ENCODE assay signal across 16 cellular contexts in genomic region chr1:197807216-197807615, GRCh38. TPM values are rescaled to one million over a fixed set of nuclear protein-coding genes. Genes with fewer than 3 reads are reported as not detected.
DNase-seq lines count a peak whose midpoint lies in the region; ATAC-seq and TF ChIP-seq lines count a peak whose summit lies in the region.
"Had no signal": no experiment of that assay in that cellular context is flagged by ENCODE, and none has a peak within 500 bp of the region (broad histone marks: within the 10 kb centered on the region; RNA-seq: fewer than 3 reads in every experiment).

No MANE protein-coding gene starts in this region.

- TF ChIP-seq POLR2A in thyroid gland (IDR thresholded peaks at IDR 0.05) = no peak

- no peaks in the 10 kb centered on the region for H3K27me3 ChIP-seq in thyroid gland

- no peaks in the 10 kb centered on the region for H3K36me3 ChIP-seq in thyroid gland
- H3K36me3 ChIP-seq: left ventricle myocardium inferior had no signal

- peak; percentile 87 for ATAC-seq in GM18517 (IDR thresholded peaks at IDR 0.05; ENCODE audit: unreplicated experiment)
- peak; percentile 84 for ATAC-seq in GM21515 (IDR thresholded peaks at IDR 0.05; ENCODE audit: unreplicated experiment)
- ATAC-seq in HG03175 (IDR thresholded peaks at IDR 0.05; ENCODE audit: unreplicated experiment) = peak; percentile 69
- ATAC-seq in left colon = peak; percentile 87

- H3K9me3 ChIP-seq in thyroid gland = no peaks in the 10 kb centered on the region

- intact Hi-C loops in left colon (cut with DNase I, micrococcal nuclease) = no loop called here
- intact Hi-C loops in thyroid gland (cut with DNase I) = no loop called here

- no peak for TF ChIP-seq CTCF in thyroid gland (IDR thresholded peaks at IDR 0.05)

- DNase-seq in left colon (no peak), NCI-H2196 treated with DMSO at 0.1 percent for 48 hours (lab: John Stamatoyannopoulos, UW; ENCODE audit: unreplicated experiment) (no peak), GM19238 (ENCODE audit: insufficient read length, low spot score) (no peak), HuH-7 (ENCODE audit: low spot score) (no peak), thyroid gland (no peak)
- DNase-seq: activated CD4-positive, CD25-positive, alpha-beta regulatory T cell; activated CD8-positive, alpha-beta memory T cell treated with anti-CD3 and anti-CD28 coated beads, Interleukin-2, amount 10 ng/mL, durations not matched to agents 7 days and 5 days; activated naive CD4-positive, alpha-beta T cell treated with anti-CD3 and anti-CD28 coated beads for 36 hours; DMS153; left ventricle myocardium inferior; NCI-H146; NCI-H524; T-helper 1 cell had no signal

- no peak overlapping the region for H3K4me3 ChIP-seq in thyroid gland (replicated peaks in 1 of 3)
- H3K4me3 ChIP-seq: left ventricle myocardium inferior had no signal

- H3K27ac ChIP-seq in thyroid gland = no peak overlapping the region

- WGBS in thyroid gland, 2 donors = 85 to 90% methylated on average over 4 of the region's 4 CpGs

- peaks cover 0 to 2% of the 10 kb centered on the region in 2 donors for H3K4me1 ChIP-seq in thyroid gland

RNA-seq across cellular contexts. Expression of gene DENND1B, which starts 31.9 kb away (rescaled TPM):
- total RNA-seq in left colon = 10 to 100 TPM; 37.2 to 40.0 TPM
- 10 to 100 TPM; 17.5 to 32.3 (median 27.8) TPM for total RNA-seq in thyroid gland
